27 cellular contexts compared by ENCODE assay signal in the genomic region with DNA sequence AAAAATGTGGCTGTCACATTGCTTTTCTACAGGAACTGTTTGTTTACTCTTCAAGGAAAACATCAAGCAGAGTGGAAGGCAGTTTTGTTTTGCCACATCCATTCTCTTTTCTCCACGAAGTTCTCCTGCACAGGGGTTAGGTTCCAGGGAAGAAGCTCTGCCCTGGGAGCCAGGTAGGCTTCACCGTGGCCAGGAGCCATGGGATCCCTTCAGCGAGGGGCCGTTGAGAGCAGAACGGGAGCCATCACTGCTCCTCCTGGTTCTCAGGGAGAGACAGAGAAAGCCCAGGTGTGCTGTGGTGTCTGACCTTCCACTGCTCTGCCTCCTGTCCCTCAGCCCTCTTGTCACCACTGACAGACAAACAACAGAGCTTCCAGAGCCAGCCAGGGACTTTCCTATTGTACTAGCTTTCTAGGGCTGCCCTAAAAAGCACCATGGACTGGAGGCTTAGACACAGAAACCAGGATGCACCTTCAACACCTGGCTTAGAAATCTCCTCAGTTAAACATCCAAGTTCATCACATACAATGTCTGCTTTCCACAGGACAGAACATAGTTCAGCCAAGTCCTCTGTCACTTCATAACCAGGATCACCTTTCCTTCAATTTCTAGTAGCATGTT.
"Had no signal": no experiment of that assay in that cellular context is flagged by ENCODE, and none has a peak within 500 bp of the region (broad histone marks: within the 10 kb centered on the region; RNA-seq: fewer than 3 reads in every experiment).

No MANE protein-coding gene starts in this region.

- ATAC-seq: left lobe of liver; mucosa of descending colon; naive thymus-derived CD4-positive, alpha-beta T cell; pancreas; sciatic nerve had no signal

- H3K9me3 Mint-ChIP-seq: naive thymus-derived CD4-positive, alpha-beta T cell had no signal

- H3K4me3 ChIP-seq: esophagus squamous epithelium, mucosa of descending colon, neural progenitor cell, pancreas, smooth muscle cell, stomach, thyroid gland, vagina had no signal

- H3K4me1 ChIP-seq: pancreas, stomach, thyroid gland had no signal

- H3K4me3 Mint-ChIP-seq: mesothelial cell of epicardium; naive thymus-derived CD4-positive, alpha-beta T cell; nephron; neural progenitor cell had no signal

- FAIRE-seq: kidney, pancreas had no signal

- H3K27ac ChIP-seq: epithelial cell of prostate, esophagus squamous epithelium, neural progenitor cell, pancreas, stomach, thyroid gland, vagina had no signal

- H3K36me3 Mint-ChIP-seq: mesothelial cell of epicardium; naive thymus-derived CD4-positive, alpha-beta T cell; neural progenitor cell had no signal

- H3K4me1 Mint-ChIP-seq: naive thymus-derived CD4-positive, alpha-beta T cell had no signal

- H3K27ac Mint-ChIP-seq: mesothelial cell of epicardium, nephron, neural progenitor cell had no signal

- H3K27me3 ChIP-seq: esophagus squamous epithelium, neural progenitor cell, stomach, thyroid gland, vagina had no signal

- H3K9me3 ChIP-seq: esophagus squamous epithelium, mucosa of descending colon, pancreas, stomach, thyroid gland, vagina had no signal

- DNase-seq: cortex of kidney; effector CD4-positive, alpha-beta T cell; esophagus squamous epithelium; foreskin melanocyte; glutamatergic neuron; kidney; mesenchymal stem cell; mucosa of descending colon; naive thymus-derived CD4-positive, alpha-beta T cell; nucleus accumbens; pancreas; retina; stimulated activated CD4-positive, alpha-beta T cell treated with anti-CD3 and anti-CD28 coated beads, Interleukin-12 subunit alpha, Interleukin-12 subunit beta, amount 100 ng/mL, for 4 hours; stimulated activated CD4-positive, alpha-beta T cell treated with anti-CD3 and anti-CD28 coated beads, Interleukin-1b, Interleukin-23, amount 100 ng/mL, for 48 hours; stimulated activated CD4-positive, alpha-beta T cell treated with anti-CD3 and anti-CD28 coated beads, Interleukin-4, amount 100 ng/mL, for 1 hour; stimulated activated CD8-positive, alpha-beta memory T cell treated with anti-CD3 and anti-CD28 coated beads, Interleukin-4, amount 100 ng/mL, for 48 hours; stimulated activated naive CD4-positive, alpha-beta T cell treated with Interleukin-2 at 50 U/mL for 16 hours; stomach; thyroid gland had no signal

- H3K36me3 ChIP-seq: esophagus squamous epithelium, neural progenitor cell, pancreas, stomach, thyroid gland, vagina had no signal
